ENCODE assay signal across 28 cellular contexts in the genomic region with DNA sequence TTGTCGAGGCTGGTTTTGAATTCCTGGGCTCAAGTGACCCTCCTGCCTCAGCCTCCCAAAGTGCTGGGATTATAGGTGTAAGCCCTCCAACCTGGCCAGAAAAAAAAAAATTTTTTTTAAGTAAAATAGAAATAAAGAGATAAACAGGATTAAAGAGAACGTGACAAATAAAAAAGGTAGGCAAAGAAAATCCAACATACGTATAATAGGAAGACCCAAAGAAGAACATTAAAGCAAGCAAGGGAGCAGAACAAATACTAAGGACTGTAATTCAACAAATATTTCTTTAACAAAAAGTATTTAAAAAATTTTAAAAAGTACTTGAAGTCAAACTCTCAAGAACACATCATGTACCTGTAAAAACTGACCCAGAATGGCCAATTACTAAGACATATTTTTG.
"Had no signal": no experiment of that assay in that cellular context is flagged by ENCODE, and none has a peak within 500 bp of the region (broad histone marks: within the 10 kb centered on the region; RNA-seq: fewer than 3 reads in every experiment).

No MANE protein-coding gene starts in this region.

- H3K27ac ChIP-seq: ascending aorta, cardiac muscle cell, VCaP had no signal

- H3K27me3 Mint-ChIP-seq: activated B cell treated with CpG ODN at 0.5 μM for 24 hours; activated naive CD4-positive, alpha-beta T cell treated with anti-CD3 and anti-CD28 coated beads, Interleukin-2, amount 10 ng/mL, durations not matched to agents 7 days and 5 days; activated naive CD8-positive, alpha-beta T cell; central memory CD8-positive, alpha-beta T cell; T-cell had no signal

- DNase-seq: activated B cell treated with CpG ODN at 0.5 μM for 24 hours; activated CD4-positive, alpha-beta T cell treated with anti-CD3 and anti-CD28 coated beads for 48 hours; activated CD4-positive, alpha-beta T cell treated with anti-CD3 and anti-CD28 coated beads, Interleukin-2, amount 50 U/mL, for 4 hours; activated CD4-positive, CD25-positive, alpha-beta regulatory T cell treated with anti-CD3 and anti-CD28 coated beads, Interleukin-2, amount 50 U/mL, for 72 hours; activated CD8-positive, alpha-beta memory T cell treated with anti-CD3 and anti-CD28 coated beads, Interleukin-2, amount 50 U/mL, for 4 hours; activated gamma-delta T cell; activated naive CD4-positive, alpha-beta T cell treated with anti-CD3 and anti-CD28 coated beads, Interleukin-2, amount 10 ng/mL, durations not matched to agents 7 days and 5 days; activated T-cell treated with anti-CD3 and anti-CD28 coated beads for 4 hours; activated T-cell treated with anti-CD3 and anti-CD28 coated beads, Interleukin-2, amount 50 U/mL, for 4 hours; amygdala; NCI-H1105; NCI-H1436; NCI-H1694; NCI-H1930; NCI-H2081 treated with DMSO at 0.1 percent for 48 hours; NCI-H345; NCI-H524 treated with DMSO at 0.1 percent for 48 hours; RPMI8226; SIG-M5; T-cell; T-helper 9 cell had no signal

- ATAC-seq: activated T-cell treated with anti-CD3 and anti-CD28 coated beads, Interleukin-2, amount 50 U/mL, for 4 hours; Panc1; SK-N-SH treated with all-trans-retinoic acid at 6 μM for 48 hours; T-cell had no signal

- H3K4me1 Mint-ChIP-seq: activated B cell treated with CpG ODN at 0.5 μM for 24 hours had no signal

- H3K4me3 Mint-ChIP-seq: activated B cell treated with CpG ODN at 0.5 μM for 24 hours; activated naive CD4-positive, alpha-beta T cell treated with anti-CD3 and anti-CD28 coated beads, Interleukin-2, amount 10 ng/mL, durations not matched to agents 7 days and 5 days; activated naive CD8-positive, alpha-beta T cell; activated T-cell treated with anti-CD3 and anti-CD28 coated beads, Interleukin-2, amount 50 U/mL, for 4 hours; central memory CD8-positive, alpha-beta T cell; T-cell had no signal

- H3K27ac Mint-ChIP-seq: activated B cell treated with CpG ODN at 0.5 μM for 24 hours; activated naive CD8-positive, alpha-beta T cell; T-cell had no signal

- H3K27me3 ChIP-seq: ascending aorta, cardiac muscle cell had no signal

- H3K4me3 ChIP-seq: ascending aorta, cardiac muscle cell had no signal

- H3K4me1 ChIP-seq: ascending aorta had no signal
